Comparison of ENCODE assay signal across 9 cellular contexts in the genomic region with DNA sequence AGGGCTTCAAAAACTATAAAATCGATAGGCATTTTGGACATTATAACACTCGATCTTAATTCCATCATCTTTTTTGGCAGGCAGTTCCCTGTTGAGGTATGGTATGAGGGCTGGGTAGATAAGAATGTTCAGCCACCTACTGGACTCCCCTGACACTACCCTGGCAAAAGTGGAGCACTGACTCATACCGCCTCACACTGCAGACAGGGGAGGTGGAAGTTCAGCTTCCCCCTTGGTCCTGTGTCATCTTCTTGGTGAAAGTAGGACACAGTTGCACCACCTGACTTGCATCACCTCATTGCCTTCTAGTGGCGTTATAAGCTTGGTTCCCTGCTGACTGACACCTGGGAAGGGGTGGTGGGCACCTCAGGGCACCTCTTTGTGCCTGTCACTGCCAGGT. TPM values are rescaled to one million over a fixed set of nuclear protein-coding genes. Genes with fewer than 3 reads are reported as not detected.
DNase-seq lines count a peak whose midpoint lies in the region; ATAC-seq and TF ChIP-seq lines count a peak whose summit lies in the region.
"Had no signal": no experiment of that assay in that cellular context is flagged by ENCODE, and none has a peak within 500 bp of the region (broad histone marks: within the 10 kb centered on the region; RNA-seq: fewer than 3 reads in every experiment).

No MANE protein-coding gene starts in this region.

- peak; percentile 49 for DNase-seq in H7
- DNase-seq in NOMO-1 treated with DMSO at 0.1 percent for 48 hours (lab: John Stamatoyannopoulos, UW; ENCODE audit: unreplicated experiment) = peak; percentile 48
- DNase-seq in epithelial cell of esophagus (ENCODE audit: low read depth) = peak; percentile 74
- no peak for DNase-seq in omental fat pad (ENCODE audit: low spot score)
- DNase-seq in hepatocyte (ENCODE audit: low spot score) = no peak
- DNase-seq in NCI-H2227 (lab: John Stamatoyannopoulos, UW; ENCODE audit: unreplicated experiment) = no peak

- peak; percentile 68 for ATAC-seq in omental fat pad (ENCODE audit: low FRiP score)
- no peak for ATAC-seq in GM21619 (IDR thresholded peaks at IDR 0.05; ENCODE audit: unreplicated experiment)

- H3K9me3 ChIP-seq in hepatocyte (ENCODE audit: low read depth) = no peaks in the 10 kb centered on the region

- no peaks in the 10 kb centered on the region for H3K27me3 ChIP-seq in H7 (ENCODE audit: control insufficient read depth, insufficient read depth, low read length)
- H3K27me3 ChIP-seq in hepatocyte = no peaks in the 10 kb centered on the region

- no peak overlapping the region for H3K27ac ChIP-seq in hepatocyte
- H3K27ac ChIP-seq: VCaP had no signal

- H3K9me2 ChIP-seq in hepatocyte (replicated peaks; ENCODE audit: insufficient read depth) = no peaks in the 10 kb centered on the region

- H3K36me3 ChIP-seq in H7 (replicated peaks; ENCODE audit: control insufficient read depth, insufficient read depth, low read length) (peaks cover under 1% of the 10 kb centered on the region), hepatocyte (replicated peaks; ENCODE audit: insufficient read depth, low read depth) (no peaks in the 10 kb centered on the region)

- H3K79me2 ChIP-seq in hepatocyte = no peaks in the 10 kb centered on the region

- 87% methylated on average over 4 of the region's 4 CpGs for WGBS in hepatocyte (ENCODE audit: low lambda C conversion rate, missing lambda C conversion rate)

- no peak overlapping the region for H3K4me3 ChIP-seq in H7 (ENCODE audit: insufficient read depth, low read depth, low read length)
- H3K4me3 ChIP-seq in epithelial cell of esophagus (ENCODE audit: low read length) = no peak overlapping the region
- H3K4me3 ChIP-seq in hepatocyte = no peak overlapping the region

- H4K20me1 ChIP-seq in hepatocyte (ENCODE audit: insufficient read depth, poor library complexity, severe bottlenecking) = no peaks in the 10 kb centered on the region

- H2AFZ ChIP-seq in hepatocyte = no peak overlapping the region

- no peak overlapping the region for H3K4me2 ChIP-seq in hepatocyte

- peak; percentile 8 for TF ChIP-seq CTCF in epithelial cell of esophagus (IDR thresholded peaks at IDR 0.05; ENCODE audit: insufficient read depth, low read depth, low read length, missing control alignments)
- no peak for TF ChIP-seq CTCF in omental fat pad (IDR thresholded peaks at IDR 0.05)
- TF ChIP-seq CTCF in hepatocyte (IDR thresholded peaks at IDR 0.05; ENCODE audit: poor library complexity) = no peak

- no peaks in the 10 kb centered on the region for H3K4me1 ChIP-seq in hepatocyte (ENCODE audit: insufficient read depth)

RNA-seq across cellular contexts. Expression of gene PAAF1, which starts 30.4 kb away (rescaled TPM):
- total RNA-seq in H7 (2014; rRNA removed; shearing (Covaris generic)) = 19.5 and 23.3 TPM in 2 replicates
- total RNA-seq in omental fat pad = 10 to 100 TPM in 1 of 4 donors, 1 to 10 TPM in 3; 7.1 to 11.4 (median 9.7) TPM
- total RNA-seq in hepatocyte = 10.5 and 16.0 TPM in 2 replicates
- polyA plus RNA-seq in hepatocyte = 31.0 TPM in 2 replicates

RNA-seq across cellular contexts. Expression of gene COA4, which starts 30.5 kb away (rescaled TPM):
- total RNA-seq in H7 (2014; rRNA removed; shearing (Covaris generic)) = 138 and 161 TPM in 2 replicates
- total RNA-seq in omental fat pad (10 to 100 TPM; 51.9 to 92.0 (median 75.7) TPM), hepatocyte (89.3 and 99.4 TPM in 2 replicates)
- polyA plus RNA-seq in hepatocyte = 103 and 125 TPM in 2 replicates

RNA-seq across cellular contexts. Expression of gene DNAJB13, which starts 43.6 kb away (rescaled TPM):
- not detected in 2 replicates for total RNA-seq in H7 (2014; rRNA removed; shearing (Covaris generic))
- total RNA-seq in omental fat pad (not detected), hepatocyte (0.70 TPM in 1 of 2 replicates, not detected in the other)
- 0.18 TPM in 1 of 2 replicates, not detected in the other for polyA plus RNA-seq in hepatocyte
- polyA plus RNA-seq: esophagus had no signal

Comparison
In these comparisons a context has a peak if more than half of its experiments do, and no peak if none do; other contexts are left out.
1. DNase-seq: peak in H7 (single experiment), NOMO-1 treated with DMSO at 0.1 percent for 48 hours (single experiment) and epithelial cell of esophagus (single experiment); none in omental fat pad (single experiment), hepatocyte (single experiment) and NCI-H2227 (single experiment).